Comparison of ENCODE assay signal across 19 cellular contexts in the genomic region with DNA sequence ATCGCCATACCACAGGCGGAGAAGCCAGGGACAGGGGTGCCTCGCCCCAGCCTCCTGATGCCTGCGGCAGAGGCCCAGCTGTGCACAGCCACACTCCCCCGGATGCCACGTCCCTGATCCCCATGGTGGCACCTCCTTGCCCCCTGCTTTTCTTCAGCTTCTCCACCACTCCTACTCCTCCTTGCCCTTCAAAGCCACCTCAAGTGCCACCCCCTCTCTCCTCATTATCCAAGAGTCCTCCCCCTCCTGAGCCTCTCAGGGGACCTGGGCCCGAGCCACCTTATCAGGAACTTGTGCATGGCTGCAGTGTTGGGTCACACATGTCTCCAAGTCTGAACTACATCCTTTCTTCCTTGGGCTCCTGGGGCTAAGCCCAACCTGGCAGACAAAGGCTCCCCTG. TPM values are rescaled to one million over a fixed set of nuclear protein-coding genes. Genes with fewer than 3 reads are reported as not detected.
A peak's percentile ranks its signal among the peaks of the same experiment; 100 is the strongest.
DNase-seq lines count a peak whose midpoint lies in the region; ATAC-seq, FAIRE-seq and TF ChIP-seq lines count a peak whose summit lies in the region.
"Had no signal": no experiment of that assay in that cellular context is flagged by ENCODE, and none has a peak within 500 bp of the region (broad histone marks: within the 10 kb centered on the region; RNA-seq: fewer than 3 reads in every experiment).

No MANE protein-coding gene starts in this region.

- H3K4me3 ChIP-seq in K562 = no peak overlapping the region
- H3K4me3 ChIP-seq in neural cell (ENCODE audit: low read length) = peak overlapping the region; percentile 37
- H3K4me3 ChIP-seq in SK-N-SH (ENCODE audit: low read depth in 2 of 2, low read length in 1 of 2) = no peak overlapping the region
- H3K4me3 ChIP-seq: GM23338 had no signal

- H3K9me2 ChIP-seq in neural cell (ENCODE audit: insufficient read depth, low read length) (no peaks in the 10 kb centered on the region), SK-N-SH (no peaks in the 10 kb centered on the region)

- no peaks in the 10 kb centered on the region for H4K20me1 ChIP-seq in K562 (replicated peaks; ENCODE audit: control insufficient read depth, insufficient read depth, low read length)
- no peaks in the 10 kb centered on the region for H4K20me1 ChIP-seq in neural cell (ENCODE audit: insufficient read depth)
- no peaks in the 10 kb centered on the region for H4K20me1 ChIP-seq in SK-N-SH (ENCODE audit: insufficient read depth)

- H3K9me1 ChIP-seq in K562 (ENCODE audit: control insufficient read depth, insufficient read depth, low read length) = no peaks in the 10 kb centered on the region

- no peaks in the 10 kb centered on the region for H3K4me1 Mint-ChIP-seq in T-helper 1 cell treated with Interleukin-12 subunit alpha and Interleukin-12 subunit beta and Interleukin-4 antibody, amounts not matched to agents 30 μg/mL and 1 μg/mL, for 36 hours (ENCODE audit: low read depth)
- H3K4me1 Mint-ChIP-seq in type B pancreatic cell (ENCODE audit: unreplicated experiment) = peaks cover 26% of the 10 kb centered on the region
- H3K4me1 Mint-ChIP-seq: GM23338 had no signal

- TF ChIP-seq CTCF in K562 (IDR thresholded peaks at IDR 0.05 in 2 of 3, conservative IDR thresholded peaks at IDR 0.05 in 1 of 3; ENCODE audit: insufficient read depth in 2 of 3, low read depth in 1 of 3, low read length in 3 of 3) = no peak
- TF ChIP-seq CTCF in neural cell (IDR thresholded peaks at IDR 0.05; ENCODE audit: poor library complexity, severe bottlenecking) = no peak
- no peak for TF ChIP-seq CTCF in type B pancreatic cell (conservative IDR thresholded peaks at IDR 0.05)
- no peak for TF ChIP-seq CTCF in SK-N-SH (IDR thresholded peaks at IDR 0.05)

- H2AFZ ChIP-seq in K562 (ENCODE audit: low read depth, low read length) (peak overlapping the region; percentile 72), neural cell (ENCODE audit: low read depth, low read length) (no peak overlapping the region), SK-N-SH (ENCODE audit: low read depth) (no peak overlapping the region)
- H2AFZ ChIP-seq: GM23338 had no signal

- no peaks in the 10 kb centered on the region for H3K9me3 ChIP-seq in K562 (replicated peaks; ENCODE audit: control insufficient read depth, insufficient read depth, low read depth, low read length)
- H3K9me3 ChIP-seq in neural cell (ENCODE audit: low read length) = no peaks in the 10 kb centered on the region
- no peaks in the 10 kb centered on the region for H3K9me3 ChIP-seq in SK-N-SH

- H3K27ac ChIP-seq in K562 (ENCODE audit: extremely low read depth, low read depth, low read length) (no peak overlapping the region), neural cell (ENCODE audit: low read length) (peak overlapping the region; percentile 73), SK-N-SH (ENCODE audit: low read depth in 2 of 2, low read length in 1 of 2) (no peak overlapping the region)
- H3K27ac ChIP-seq: 22Rv1 had no signal

- H3K36me3 ChIP-seq in K562 (ENCODE audit: control insufficient read depth, insufficient read depth, low read length) (no peaks in the 10 kb centered on the region), neural cell (ENCODE audit: insufficient read depth, low read length) (no peaks in the 10 kb centered on the region), SK-N-SH (replicated peaks in 1 of 2; ENCODE audit: control insufficient read depth in 1 of 2, insufficient read depth in 2 of 2, low read length in 1 of 2) (no peaks in the 10 kb centered on the region)

- DNase-seq in T-helper 1 cell (no peak), K562 (ENCODE audit: extremely low read depth in 1 of 4, low spot score in 3 of 4) (peak in 1 of 4 experiments; percentile 56), type B pancreatic cell (ENCODE audit: extremely low spot score, unreplicated experiment) (no peak), SK-N-SH (no peak)
- DNase-seq: GDM1, Karpas-422, NCI-H1048, NCI-H1436, NCI-H1930, NCI-H226, RPMI8226 had no signal

- FAIRE-seq in K562 (lab: Jason Lieb, UNC) = no peak
- FAIRE-seq: GM19239 had no signal

- BruUV-seq in K562 (replicated peaks; lab: Mats Ljungman, UMichigan) = no TSS peak

- CTCF ChIA-PET in K562 (lab: Yijun Ruan, JAX; ENCODE audit: low intra/inter-chr PET ratio) (no interaction called here), SK-N-SH (lab: Yijun Ruan, JAX) (interaction anchor here (0.6 to 8.1 kb wide), 9 partner anchors 39 to 224 kb away, joined by 3 to 140 read pairs (median 4); no protein-coding TSS in a partner anchor)

- H3K4me1 ChIP-seq in K562 (replicated peaks in 1 of 2; ENCODE audit: control insufficient read depth in 2 of 2, insufficient read depth in 2 of 2, low read length in 2 of 2) = peaks cover 25 to 74% of the 10 kb centered on the region in 2 experiments
- peaks cover 0 to 46% of the 10 kb centered on the region in 2 experiments; a peak in 2 of 4 replicates for H3K4me1 ChIP-seq in SK-N-SH (ENCODE audit: control insufficient read depth in 1 of 2, insufficient read depth in 2 of 2, low read depth in 1 of 2, low read length in 1 of 2)

- TF ChIP-seq RAD21 in K562 (CRISPR knock-in tag; conservative IDR thresholded peaks at IDR 0.05 in 1 of 2, IDR thresholded peaks at IDR 0.05 in 1 of 2) (no peak), neural cell (conservative IDR thresholded peaks at IDR 0.05) (no peak), SK-N-SH (IDR thresholded peaks at IDR 0.05; ENCODE audit: low read length) (no peak)

- H3F3A ChIP-seq in neural cell (ENCODE audit: insufficient read depth, low read length, poor library complexity, severe bottlenecking) (no peaks in the 10 kb centered on the region), SK-N-SH (replicated peaks; ENCODE audit: insufficient read depth) (no peaks in the 10 kb centered on the region)

- peak overlapping the region; percentile 4 for H3K4me3 Mint-ChIP-seq in T-helper 1 cell treated with Interleukin-12 subunit alpha and Interleukin-12 subunit beta and Interleukin-4 antibody, amounts not matched to agents 30 μg/mL and 1 μg/mL, for 36 hours
- peak overlapping the region; percentile 58 for H3K4me3 Mint-ChIP-seq in type B pancreatic cell
- H3K4me3 Mint-ChIP-seq: GM23338 had no signal

- peaks cover 42% of the 10 kb centered on the region for H3K27me3 Mint-ChIP-seq in T-helper 1 cell treated with Interleukin-12 subunit alpha and Interleukin-12 subunit beta and Interleukin-4 antibody, amounts not matched to agents 30 μg/mL and 1 μg/mL, for 36 hours (ENCODE audit: low read depth)
- peaks cover 14% of the 10 kb centered on the region for H3K27me3 Mint-ChIP-seq in type B pancreatic cell

- WGBS in K562 (ENCODE audit: insufficient coverage, low coverage, missing lambda C conversion rate) = 67% methylated on average over 6 of the region's 7 CpGs
- 98% methylated on average over 7 of the region's 7 CpGs for WGBS in SK-N-SH (ENCODE audit: low lambda C conversion rate)

- H3K27me3 ChIP-seq in K562 (ENCODE audit: control insufficient read depth in 2 of 2, insufficient read depth in 2 of 2, low read length in 2 of 2) = no peaks in the 10 kb centered on the region; a peak in 1 of 5 replicates
- no peaks in the 10 kb centered on the region for H3K27me3 ChIP-seq in neural cell (ENCODE audit: insufficient read depth, low read depth, low read length)
- no peaks in the 10 kb centered on the region for H3K27me3 ChIP-seq in SK-N-SH (ENCODE audit: insufficient read depth)

- intact Hi-C loops in K562 (cut with micrococcal nuclease) = loop anchor here (5.0 to 10.0 kb wide), 3 partner anchors 43 to 185 kb away; partner anchors contain the start of gene SLC38A10

- POLR2A ChIA-PET in K562 (lab: Yijun Ruan, JAX) = interaction anchor here (1.1 kb wide), 1 partner anchor 33 kb away, joined by 4 read pairs; the partner anchor contains the start of gene ACTG1
- POLR2A ChIA-PET in SK-N-SH (lab: Yijun Ruan, JAX) = interaction anchor here (0.9 to 1.2 kb wide), 2 partner anchors 33 to 84 kb away, joined by 3 to 4 read pairs; partner anchors contain the start of genes ACTG1 and BAHCC1

- no peaks in the 10 kb centered on the region for H3K36me3 Mint-ChIP-seq in T-helper 1 cell treated with Interleukin-12 subunit alpha and Interleukin-12 subunit beta and Interleukin-4 antibody, amounts not matched to agents 30 μg/mL and 1 μg/mL, for 36 hours (ENCODE audit: low read depth)
- H3K36me3 Mint-ChIP-seq in type B pancreatic cell = no peaks in the 10 kb centered on the region

- H3K9me3 Mint-ChIP-seq in T-helper 1 cell treated with Interleukin-12 subunit alpha and Interleukin-12 subunit beta and Interleukin-4 antibody, amounts not matched to agents 30 μg/mL and 1 μg/mL, for 36 hours = no peaks in the 10 kb centered on the region
- no peaks in the 10 kb centered on the region for H3K9me3 Mint-ChIP-seq in type B pancreatic cell

- no peak for TF ChIP-seq POLR2A in K562 (conservative IDR thresholded peaks at IDR 0.05)

- H3K4me2 ChIP-seq in K562 (ENCODE audit: insufficient read depth, low read length) (peak overlapping the region; percentile 68), neural cell (ENCODE audit: low read length) (no peak overlapping the region), SK-N-SH (no peak overlapping the region)
- H3K4me2 ChIP-seq: GM23338 had no signal

- H3K9ac ChIP-seq in K562 (ENCODE audit: insufficient read depth in 1 of 2, low read depth in 2 of 2, low read length in 2 of 2) (peak overlapping the region; percentile 14 to 19; a peak in 2 of 4 replicates), neural cell (ENCODE audit: low read length) (peak overlapping the region; percentile 53), SK-N-SH (no peak overlapping the region)

- in situ Hi-C loops in K562 (cut with MboI) = loop anchor here (5.0 kb wide), 2 partner anchors 87 to 232 kb away; no protein-coding TSS in a partner anchor

- TF ChIP-seq EP300 in K562 (IDR thresholded peaks at IDR 0.05; ENCODE audit: low read length) = no peak
- no peak for TF ChIP-seq EP300 in neural cell (conservative IDR thresholded peaks at IDR 0.05; ENCODE audit: poor library complexity, severe bottlenecking)
- no peak for TF ChIP-seq EP300 in SK-N-SH (IDR thresholded peaks at IDR 0.05; ENCODE audit: borderline replicate concordance in 1 of 2, low read depth in 1 of 2, low read length in 1 of 2)

- ATAC-seq in K562 = no peak
- ATAC-seq in HG02970 (IDR thresholded peaks at IDR 0.05; ENCODE audit: low FRiP score, unreplicated experiment) = no peak
- ATAC-seq in GM18519 (IDR thresholded peaks at IDR 0.05; ENCODE audit: low FRiP score, unreplicated experiment) = no peak
- ATAC-seq: GM23338 had no signal

- H3K79me2 ChIP-seq in K562 (ENCODE audit: control insufficient read depth, insufficient read depth, low read length) (no peaks in the 10 kb centered on the region; the same call in 2 of the 3 replicates), neural cell (replicated peaks; ENCODE audit: insufficient read depth, low read length) (peaks cover 7% of the 10 kb centered on the region), SK-N-SH (ENCODE audit: insufficient read depth) (no peaks in the 10 kb centered on the region)

- no peak overlapping the region for H3K27ac Mint-ChIP-seq in T-helper 1 cell treated with Interleukin-12 subunit alpha and Interleukin-12 subunit beta and Interleukin-4 antibody, amounts not matched to agents 30 μg/mL and 1 μg/mL, for 36 hours
- peak overlapping the region; percentile 46 for H3K27ac Mint-ChIP-seq in type B pancreatic cell
- H3K27ac Mint-ChIP-seq: GM23338 had no signal

RNA-seq across cellular contexts. Expression of gene ACTG1, which starts 32.9 kb away (rescaled TPM):
- 264 and 482 TPM in 2 replicates for total RNA-seq in K562 (2011; cell fraction: chromatin; rRNA removed; ENCODE audit: low replicate concordance)
- total RNA-seq in K562 (2011; cell fraction: nucleolus; rRNA removed) = 393 and 500 TPM in 2 replicates
- 388 and 427 TPM in 2 replicates for total RNA-seq in K562 (2011; cell fraction: nucleoplasm; rRNA removed)
- total RNA-seq in K562 (2014; rRNA removed) (1,572 and 2,328 TPM in 2 replicates), K562 (2014; rRNA removed; fragmentation: Illumina TruSeq; extraction: Trizol) (512 and 566 TPM in 2 replicates), K562 (2015; rRNA removed; fragmentation: Illumina TruSeq; extraction: Trizol) (568 and 574 TPM in 2 replicates), K562 (2021) (1,775 and 1,801 TPM in 2 replicates), type B pancreatic cell (ENCODE audit: low replicate concordance) (3,089 and 3,451 TPM in 2 replicates)
- polyA plus RNA-seq in K562 (2011; rRNA removed) (224 and 602 TPM in 2 replicates), K562 (2014; fragmentation: Illumina TruSeq; extraction: Trizol) (990 and 2,987 TPM in 2 replicates), K562 (2014; fragmentation: Nextera tagmentation; extraction: Ambion mirVana) (100 to 1,000 TPM; 259 to 386 TPM), K562 (2014; rRNA removed) (831 and 1,109 TPM in 2 replicates), neural cell (8,273 and 9,187 TPM in 2 replicates), SK-N-SH (2012; rRNA removed) (3,367 and 7,871 TPM in 2 replicates)
- polyA plus RNA-seq in K562 (2011; cell fraction: cytosol; rRNA removed) = 901 and 1,415 TPM in 2 replicates
- 1,206 and 1,333 TPM in 2 replicates for polyA plus RNA-seq in K562 (2011; cell fraction: nucleus; rRNA removed)
- polyA plus RNA-seq in K562 (2012) = 1,311 and 3,206 TPM in 2 replicates
- 205 and 410 TPM in 2 replicates for polyA minus RNA-seq in K562 (2011; rRNA and poly(A)+ RNA removed)
- polyA minus RNA-seq in K562 (2011; cell fraction: cytosol; rRNA and poly(A)+ RNA removed) = 580 and 1,178 TPM in 2 replicates
- 230 and 388 TPM in 2 replicates for polyA minus RNA-seq in K562 (2011; cell fraction: nucleus; rRNA and poly(A)+ RNA removed)
- 9,577 and 9,692 TPM in 2 replicates for polyA minus RNA-seq in neural cell
- 4,016 and 6,640 TPM in 2 replicates for polyA plus RNA-seq in SK-N-SH (2012; cell fraction: cytosol; rRNA removed)
- 7,589 and 12,425 TPM in 2 replicates for polyA plus RNA-seq in SK-N-SH (2012; cell fraction: nucleus; rRNA removed)

RNA-seq across cellular contexts. Expression of gene FSCN2, which starts 48.5 kb away (rescaled TPM):
- 0.23 TPM in 1 of 2 replicates, not detected in the other for total RNA-seq in K562 (2011; cell fraction: chromatin; rRNA removed; ENCODE audit: low replicate concordance)
- 0.26 and 0.33 TPM in 2 replicates for total RNA-seq in K562 (2011; cell fraction: nucleolus; rRNA removed)
- total RNA-seq in K562 (2011; cell fraction: nucleoplasm; rRNA removed) = 0.37 TPM in 1 of 2 replicates, not detected in the other
- total RNA-seq in K562 (2014; rRNA removed) (not detected in 2 replicates), K562 (2014; rRNA removed; fragmentation: Illumina TruSeq; extraction: Trizol) (not detected in 2 replicates), K562 (2015; rRNA removed; fragmentation: Illumina TruSeq; extraction: Trizol) (not detected in 2 replicates), K562 (2021) (not detected in 2 replicates), type B pancreatic cell (ENCODE audit: low replicate concordance) (3.6 and 3.8 TPM in 2 replicates)
- polyA plus RNA-seq in K562 (2011; rRNA removed) (not detected in 2 replicates), K562 (2014; fragmentation: Illumina TruSeq; extraction: Trizol) (not detected in 2 replicates), K562 (2014; fragmentation: Nextera tagmentation; extraction: Ambion mirVana) (not detected), K562 (2014; rRNA removed) (0.08 TPM in 1 of 2 replicates, not detected in the other), neural cell (3.6 and 4.8 TPM in 2 replicates), SK-N-SH (2012; rRNA removed) (2.0 and 2.1 TPM in 2 replicates)
- polyA plus RNA-seq in K562 (2011; cell fraction: cytosol; rRNA removed) = not detected in 2 replicates
- polyA plus RNA-seq in K562 (2011; cell fraction: nucleus; rRNA removed) = 0.14 TPM in 1 of 2 replicates, not detected in the other
- polyA plus RNA-seq in K562 (2012) = 0.25 and 0.30 TPM in 2 replicates
- polyA minus RNA-seq in K562 (2011; rRNA and poly(A)+ RNA removed) = not detected in 2 replicates
- polyA minus RNA-seq in K562 (2011; cell fraction: cytosol; rRNA and poly(A)+ RNA removed) = not detected in 2 replicates
- polyA minus RNA-seq in K562 (2011; cell fraction: nucleus; rRNA and poly(A)+ RNA removed) = 0.13 TPM in 1 of 2 replicates, not detected in the other
- polyA minus RNA-seq in neural cell = 7.3 and 9.7 TPM in 2 replicates
- polyA plus RNA-seq in SK-N-SH (2012; cell fraction: cytosol; rRNA removed) = 0.31 and 0.79 TPM in 2 replicates
- polyA plus RNA-seq in SK-N-SH (2012; cell fraction: nucleus; rRNA removed) = 10.6 and 13.6 TPM in 2 replicates
- total RNA-seq: MCF 10A had no signal
